Comparison of ENCODE assay signal across 14 cellular contexts in genomic region chr10:116654816-116655215, GRCh38. TPM values are rescaled to one million over a fixed set of nuclear protein-coding genes. Genes with fewer than 3 reads are reported as not detected.
DNase-seq lines count a peak whose midpoint lies in the region; ATAC-seq and TF ChIP-seq lines count a peak whose summit lies in the region.
"Had no signal": no experiment of that assay in that cellular context is flagged by ENCODE, and none has a peak within 500 bp of the region (broad histone marks: within the 10 kb centered on the region; RNA-seq: fewer than 3 reads in every experiment).

No MANE protein-coding gene starts in this region.

- H3K27me3 Mint-ChIP-seq in endothelial cell (ENCODE audit: unreplicated experiment): no peaks in the 10 kb centered on the region
- peaks cover 0 to 6% of the 10 kb centered on the region in 2 donors for H3K27me3 Mint-ChIP-seq in effector memory CD8-positive, alpha-beta T cell
- no peaks in the 10 kb centered on the region for H3K27me3 Mint-ChIP-seq in activated CD4-positive, alpha-beta memory T cell treated with anti-CD3 and anti-CD28 coated beads, Interleukin-2, amount 10 ng/mL, durations not matched to agents 7 days and 5 days

- H3K36me3 ChIP-seq in thoracic aorta: no peaks in the 10 kb centered on the region

- H3K27me3 ChIP-seq in thoracic aorta (replicated peaks; ENCODE audit: insufficient read depth): no peaks in the 10 kb centered on the region

- peak; percentile 69 for TF ChIP-seq CTCF in endothelial cell (IDR thresholded peaks at IDR 0.05; ENCODE audit: unreplicated experiment)
- TF ChIP-seq CTCF in thoracic aorta (IDR thresholded peaks at IDR 0.05): peak; percentile 19

- H3K4me1 ChIP-seq in thoracic aorta (ENCODE audit: control insufficient read depth in 1 of 2, low read depth in 2 of 2): no peaks in the 10 kb centered on the region

- H3K27ac Mint-ChIP-seq in endothelial cell (ENCODE audit: unreplicated experiment): no peak overlapping the region
- no peak overlapping the region for H3K27ac Mint-ChIP-seq in effector memory CD8-positive, alpha-beta T cell
- no peak overlapping the region for H3K27ac Mint-ChIP-seq in activated CD4-positive, alpha-beta memory T cell treated with anti-CD3 and anti-CD28 coated beads, Interleukin-2, amount 10 ng/mL, durations not matched to agents 7 days and 5 days

- POLR2A ChIA-PET in activated CD4-positive, alpha-beta memory T cell treated with anti-CD3 and anti-CD28 coated beads, Interleukin-2, amount 10 ng/mL, durations not matched to agents 7 days and 5 days (lab: Charles Lee): no interaction called here

- H3K4me3 ChIP-seq in Jurkat, Clone E6-1 (ENCODE audit: low read length): no peak overlapping the region
- no peak overlapping the region for H3K4me3 ChIP-seq in thoracic aorta

- ATAC-seq in thoracic aorta (ENCODE audit: insufficient number of reproducible peaks, low FRiP score, low read depth) (no peak), esophagus mucosa (no peak)
- no peak for ATAC-seq in effector memory CD8-positive, alpha-beta T cell (replicated peaks)
- ATAC-seq: Right ventricle myocardium inferior had no signal

- H3K4me1 Mint-ChIP-seq in endothelial cell (ENCODE audit: unreplicated experiment): no peaks in the 10 kb centered on the region
- H3K4me1 Mint-ChIP-seq in effector memory CD8-positive, alpha-beta T cell (ENCODE audit: low read depth in 2 of 2): no peaks in the 10 kb centered on the region
- no peaks in the 10 kb centered on the region for H3K4me1 Mint-ChIP-seq in activated CD4-positive, alpha-beta memory T cell treated with anti-CD3 and anti-CD28 coated beads, Interleukin-2, amount 10 ng/mL, durations not matched to agents 7 days and 5 days
- H3K4me1 Mint-ChIP-seq: naive B cell had no signal

- H3K4me3 Mint-ChIP-seq in endothelial cell (ENCODE audit: unreplicated experiment): no peak overlapping the region
- no peak overlapping the region for H3K4me3 Mint-ChIP-seq in effector memory CD8-positive, alpha-beta T cell
- no peak overlapping the region for H3K4me3 Mint-ChIP-seq in activated CD4-positive, alpha-beta memory T cell treated with anti-CD3 and anti-CD28 coated beads, Interleukin-2, amount 10 ng/mL, durations not matched to agents 7 days and 5 days
- H3K4me3 Mint-ChIP-seq: naive B cell had no signal

- CTCF ChIA-PET in activated CD4-positive, alpha-beta memory T cell treated with anti-CD3 and anti-CD28 coated beads, Interleukin-2, amount 10 ng/mL, durations not matched to agents 7 days and 5 days (lab: Charles Lee): no interaction called here

- H3K9me3 ChIP-seq in thoracic aorta: no peaks in the 10 kb centered on the region

- H3K9me3 Mint-ChIP-seq in endothelial cell (ENCODE audit: unreplicated experiment): no peaks in the 10 kb centered on the region
- peaks cover 0 to 2% of the 10 kb centered on the region in 2 donors for H3K9me3 Mint-ChIP-seq in effector memory CD8-positive, alpha-beta T cell
- no peaks in the 10 kb centered on the region for H3K9me3 Mint-ChIP-seq in activated CD4-positive, alpha-beta memory T cell treated with anti-CD3 and anti-CD28 coated beads, Interleukin-2, amount 10 ng/mL, durations not matched to agents 7 days and 5 days

- peak; percentile 10 for DNase-seq in SKM-1 treated with dmso at 0.1 percent for 144 hours (lab: John Stamatoyannopoulos, UW; ENCODE audit: unreplicated experiment)
- no peak for DNase-seq in SKM-1 (lab: John Stamatoyannopoulos, UW; ENCODE audit: unreplicated experiment)
- peak; percentile 37 for DNase-seq in Jurkat, Clone E6-1 (ENCODE audit: low read depth, low spot score)
- DNase-seq in endothelial cell (ENCODE audit: low spot score): peak; percentile 47
- DNase-seq in thoracic aorta (ENCODE audit: low spot score): no peak
- DNase-seq in effector memory CD8-positive, alpha-beta T cell: no peak
- no peak for DNase-seq in activated CD4-positive, alpha-beta memory T cell treated with anti-CD3 and anti-CD28 coated beads, Interleukin-2, amount 10 ng/mL, durations not matched to agents 7 days and 5 days
- DNase-seq: activated CD8-positive, alpha-beta memory T cell treated with anti-CD3 and anti-CD28 coated beads for 24 hours; naive B cell had no signal

- H3K36me3 Mint-ChIP-seq in endothelial cell (ENCODE audit: low read depth, unreplicated experiment): no peaks in the 10 kb centered on the region
- H3K36me3 Mint-ChIP-seq in effector memory CD8-positive, alpha-beta T cell (ENCODE audit: insufficient read depth): no peaks in the 10 kb centered on the region
- H3K36me3 Mint-ChIP-seq in activated CD4-positive, alpha-beta memory T cell treated with anti-CD3 and anti-CD28 coated beads, Interleukin-2, amount 10 ng/mL, durations not matched to agents 7 days and 5 days (ENCODE audit: low read depth): no peaks in the 10 kb centered on the region
- H3K36me3 Mint-ChIP-seq: naive B cell had no signal

- H3K27ac ChIP-seq in thoracic aorta: no peak overlapping the region

RNA-seq across cellular contexts. Expression of gene PNLIPRP2, which starts 34.1 kb away (rescaled TPM):
- polyA plus RNA-seq in Jurkat, Clone E6-1 (2012; ENCODE audit: insufficient read depth, insufficient read length): not detected
- total RNA-seq in endothelial cell (ENCODE audit: unreplicated experiment) (not detected), thoracic aorta (1 to 10 TPM in 1 of 2 donors, not detected in 1; 2.3 TPM), esophagus mucosa (not detected)
- total RNA-seq in activated CD4-positive, alpha-beta memory T cell treated with anti-CD3 and anti-CD28 coated beads, Interleukin-2, amount 10 ng/mL, durations not matched to agents 7 days and 5 days: not detected
- total RNA-seq: astrocyte, LHCN-M2, Right ventricle myocardium inferior, urinary bladder had no signal

Comparison
In these comparisons a context has a peak if more than half of its experiments do, and no peak if none do; other contexts are left out.
1. DNase-seq: peak in SKM-1 treated with dmso at 0.1 percent for 144 hours (single experiment), Jurkat, Clone E6-1 (single experiment) and endothelial cell (single experiment); none in SKM-1 (single experiment), thoracic aorta (single experiment), effector memory CD8-positive, alpha-beta T cell (0 of 3) and activated CD4-positive, alpha-beta memory T cell treated with anti-CD3 and anti-CD28 coated beads, Interleukin-2, amount 10 ng/mL, durations not matched to agents 7 days and 5 days (single experiment).